In genomic region chr17:13594762-13595697, GRCh38 we compare ENCODE assay signal across 8 cellular contexts. TPM values are rescaled to one million over a fixed set of nuclear protein-coding genes. Genes with fewer than 3 reads are reported as not detected.
DNase-seq lines count a peak whose midpoint lies in the region; ATAC-seq and TF ChIP-seq lines count a peak whose summit lies in the region.

No MANE protein-coding gene starts in this region.

- in situ Hi-C loops in gastrocnemius medialis (cut with MboI; ENCODE audit: low sequenced_read_pairs in 4 of 4), result loop anchor here (5.0 to 25.0 kb wide), 7 partner anchors 710 to 1342 kb away; partner anchors contain the start of gene HS3ST3B1 (in 2 of the 4)

- 29 to 37% (median 32%) methylated on average over 12 of the region's 12 CpGs for WGBS in adrenal gland, 4 donors

- H3K27ac ChIP-seq in adrenal gland, result no peak overlapping the region
- H3K27ac ChIP-seq in right atrium auricular region, result no peak overlapping the region
- no peak overlapping the region for H3K27ac ChIP-seq in gastrocnemius medialis

- peaks cover 0 to 4% of the 10 kb centered on the region in 2 donors for H3K4me1 ChIP-seq in adrenal gland (replicated peaks in 1 of 2)
- no peaks in the 10 kb centered on the region for H3K4me1 ChIP-seq in right atrium auricular region
- peaks cover 0 to 8% of the 10 kb centered on the region in 2 donors for H3K4me1 ChIP-seq in gastrocnemius medialis

- H3K36me3 ChIP-seq in adrenal gland (replicated peaks in 1 of 2) (no peaks in the 10 kb centered on the region), right atrium auricular region (no peaks in the 10 kb centered on the region), gastrocnemius medialis (no peaks in the 10 kb centered on the region)

- TF ChIP-seq CTCF in adrenal gland (IDR thresholded peaks at IDR 0.05) (peak; percentile 73 to 89 (median 80)), right atrium auricular region (IDR thresholded peaks at IDR 0.05) (peak; percentile 79 to 91), gastrocnemius medialis (IDR thresholded peaks at IDR 0.05 in 4 of 5, conservative IDR thresholded peaks at IDR 0.05 in 1 of 5) (peak; percentile 62 to 91 (median 73))

- peak; percentile 81 for ATAC-seq in T-helper 17 cell
- peak in 1 of 2 donors; percentile 90 for ATAC-seq in gastrocnemius medialis
- no peak for ATAC-seq in GM19455 (IDR thresholded peaks at IDR 0.05; ENCODE audit: unreplicated experiment)

- H3K27ac Mint-ChIP-seq in T-helper 17 cell, result no peak overlapping the region

- no peak overlapping the region for H3K4me3 Mint-ChIP-seq in T-helper 17 cell

- H3K9me3 ChIP-seq in T-helper 17 cell (ENCODE audit: control insufficient read depth, low read length, poor library complexity, severe bottlenecking) (no peaks in the 10 kb centered on the region), adrenal gland (replicated peaks in 1 of 3) (no peaks in the 10 kb centered on the region), right atrium auricular region (no peaks in the 10 kb centered on the region), gastrocnemius medialis (no peaks in the 10 kb centered on the region)

- peaks cover 16% of the 10 kb centered on the region for H3K27me3 ChIP-seq in adrenal gland
- H3K27me3 ChIP-seq in right atrium auricular region, result peaks cover 0 to 8% of the 10 kb centered on the region in 2 donors
- H3K27me3 ChIP-seq in gastrocnemius medialis, result peaks cover 0 to 14% (median 11%) of the 10 kb centered on the region in 3 donors

- H3K4me1 Mint-ChIP-seq in T-helper 17 cell, result peaks cover 7% of the 10 kb centered on the region

- peaks cover 46% of the 10 kb centered on the region for H3K27me3 Mint-ChIP-seq in T-helper 17 cell

- intact Hi-C loops in adrenal gland (cut with DNase I), result loop anchor here in 1 of 2 donors (5.0 kb wide), 1 partner anchor 707 kb away; the partner anchor contains the start of gene HS3ST3B1
- intact Hi-C loops in gastrocnemius medialis (cut with DNase I; ENCODE audit: low total_unique reads), result loop anchor here (1.0 to 10.0 kb wide), 3 partner anchors 472 to 707 kb away; partner anchors contain the start of gene COX10

- DNase-seq in NCI-H1436 (lab: John Stamatoyannopoulos, UW), result peak; percentile 59
- DNase-seq in NCI-H1436 treated with DMSO at 0.1 percent for 48 hours (lab: John Stamatoyannopoulos, UW), result no peak
- peak; percentile 79 for DNase-seq in M059J (ENCODE audit: low read depth)
- DNase-seq in T-helper 17 cell, result peak; percentile 50 to 72 (median 50)
- DNase-seq in adrenal gland, result peak; percentile 69 to 89 (median 83)
- peak; percentile 78 for DNase-seq in right atrium auricular region (ENCODE audit: low spot score)
- DNase-seq in gastrocnemius medialis, result peak; percentile 51 to 60

- no peaks in the 10 kb centered on the region for H3K36me3 Mint-ChIP-seq in T-helper 17 cell (ENCODE audit: low read depth)

- TF ChIP-seq POLR2A in adrenal gland (IDR thresholded peaks at IDR 0.05), result no peak
- TF ChIP-seq POLR2A in gastrocnemius medialis (IDR thresholded peaks at IDR 0.05), result no peak

- H3K4me3 ChIP-seq in adrenal gland, result no peak overlapping the region
- H3K4me3 ChIP-seq in right atrium auricular region, result no peak overlapping the region
- no peak overlapping the region for H3K4me3 ChIP-seq in gastrocnemius medialis

RNA-seq across cellular contexts. Expression of gene HS3ST3A1, which starts 6.7 kb away (rescaled TPM):
- total RNA-seq in M059J (2014; rRNA removed; shearing (Covaris generic)), result 1.8 and 3.6 TPM in 2 replicates
- total RNA-seq in T-helper 17 cell, result 1 to 10 TPM in 1 of 2 donors, not detected in 1; 1.4 TPM
- total RNA-seq in adrenal gland, result 10 to 100 TPM in 1 of 8 donors, 1 to 10 TPM in 7; 1.1 to 22.7 (median 4.0) TPM
- polyA plus RNA-seq in adrenal gland, result 1 to 10 TPM in 2 of 3 donors, under 1 TPM in 1; 0.09 to 4.1 (median 3.1) TPM
- 1 to 10 TPM in 1 of 2 donors, not detected in 1; 5.6 TPM for total RNA-seq in right atrium auricular region
- 1 to 10 TPM in 2 of 4 donors, under 1 TPM in 2; 0.23 to 1.4 (median 0.85) TPM for total RNA-seq in gastrocnemius medialis
